Comparison of ENCODE assay signal across 9 cellular contexts in the genomic region with DNA sequence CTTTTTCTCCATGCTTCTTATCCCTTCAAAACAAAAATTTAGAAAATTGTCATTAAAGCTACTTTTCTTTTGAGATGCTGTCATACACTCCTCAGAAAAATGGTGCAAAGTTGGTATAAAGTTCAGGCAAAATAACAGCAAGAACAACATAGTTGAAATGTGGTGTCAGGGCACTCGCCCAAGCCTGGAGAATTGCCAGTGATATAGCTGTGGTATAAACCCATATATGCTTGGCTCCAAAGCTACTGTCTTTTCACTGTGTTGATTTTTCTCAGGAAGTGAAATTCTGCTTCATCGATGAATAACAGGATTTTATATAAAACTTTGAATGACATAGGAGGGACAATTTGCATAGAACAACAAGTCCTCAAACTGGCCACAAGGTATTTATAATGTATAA.
DNase-seq lines count a peak whose midpoint lies in the region; ATAC-seq lines count a peak whose summit lies in the region.
"Had no signal": no experiment of that assay in that cellular context is flagged by ENCODE, and none has a peak within 500 bp of the region (broad histone marks: within the 10 kb centered on the region; RNA-seq: fewer than 3 reads in every experiment).

No MANE protein-coding gene starts in this region.

- no peak for ATAC-seq in HG03439 (IDR thresholded peaks at IDR 0.05; ENCODE audit: unreplicated experiment)
- ATAC-seq: CD8-positive, alpha-beta T cell had no signal

- DNase-seq in DMS 273 (lab: John Stamatoyannopoulos, UW; ENCODE audit: unreplicated experiment) (peak; percentile 1), DMS 273 treated with DMSO at 0.1 percent for 48 hours (lab: John Stamatoyannopoulos, UW) (no peak), NCI-H446 treated with DMSO at 0.1 percent for 48 hours (lab: John Stamatoyannopoulos, UW) (peak; percentile 4), dermis microvascular lymphatic vessel endothelial cell (ENCODE audit: low read depth in 2 of 2) (peak; percentile 12 to 61), iris pigment epithelial cell (ENCODE audit: low read depth) (peak; percentile 8), NOMO-1 treated with DMSO at 0.1 percent for 48 hours (lab: John Stamatoyannopoulos, UW; ENCODE audit: unreplicated experiment) (no peak)
- DNase-seq: CD8-positive, alpha-beta T cell; COR-L47 had no signal

Comparison
In these comparisons a context has a peak if more than half of its experiments do, and no peak if none do; other contexts are left out.
1. DNase-seq: peak in DMS 273 (single experiment), NCI-H446 treated with DMSO at 0.1 percent for 48 hours (single experiment), dermis microvascular lymphatic vessel endothelial cell (2 of 2) and iris pigment epithelial cell (single experiment); none in DMS 273 treated with DMSO at 0.1 percent for 48 hours (single experiment) and NOMO-1 treated with DMSO at 0.1 percent for 48 hours (single experiment).